In genomic region chr20:48750941-48751620, GRCh38 we compare ENCODE assay signal across 8 cellular contexts.
DNase-seq lines count a peak whose midpoint lies in the region; ATAC-seq and TF ChIP-seq lines count a peak whose summit lies in the region.

No MANE protein-coding gene starts in this region.

- no peaks in the 10 kb centered on the region for H3K9me3 Mint-ChIP-seq in effector memory CD8-positive, alpha-beta T cell
- H3K9me3 Mint-ChIP-seq in natural killer cell treated with Interleukin-12 subunit alpha and Interleukin-12 subunit beta and Interleukin-15 and Interleukin-18, amount 100 ng/mL, for 72 hours = no peaks in the 10 kb centered on the region
- H3K9me3 Mint-ChIP-seq in HFFc6 = no peaks in the 10 kb centered on the region

- H3K27me3 Mint-ChIP-seq in effector memory CD8-positive, alpha-beta T cell = no peaks in the 10 kb centered on the region
- H3K27me3 Mint-ChIP-seq in natural killer cell treated with Interleukin-12 subunit alpha and Interleukin-12 subunit beta and Interleukin-15 and Interleukin-18, amount 100 ng/mL, for 72 hours = no peaks in the 10 kb centered on the region
- peaks cover 9% of the 10 kb centered on the region for H3K27me3 Mint-ChIP-seq in HFFc6 (ENCODE audit: insufficient read depth)

- DNase-seq in DMS153 (lab: John Stamatoyannopoulos, UW) = peak; percentile 5
- DNase-seq in DMS153 treated with DMSO at 0.1 percent for 48 hours (lab: John Stamatoyannopoulos, UW; ENCODE audit: unreplicated experiment) = no peak
- peak; percentile 47 for DNase-seq in T-helper 9 cell
- DNase-seq in effector memory CD8-positive, alpha-beta T cell = peak; percentile 46 to 52 (median 51)
- peak; percentile 86 for DNase-seq in natural killer cell treated with Interleukin-12 subunit alpha and Interleukin-12 subunit beta and Interleukin-15 and Interleukin-18, amount 100 ng/mL, for 72 hours (ENCODE audit: low spot score)
- DNase-seq in DMS79 treated with DMSO at 0.1 percent for 48 hours (lab: John Stamatoyannopoulos, UW) = no peak
- no peak for DNase-seq in HFFc6
- no peak for DNase-seq in AG08396 (ENCODE audit: low spot score)

- ATAC-seq in effector memory CD8-positive, alpha-beta T cell (replicated peaks) = peak; percentile 97
- peak; percentile 90 for ATAC-seq in natural killer cell treated with Interleukin-12 subunit alpha and Interleukin-12 subunit beta and Interleukin-15 and Interleukin-18, amount 100 ng/mL, for 72 hours

- peaks cover 63 to 81% of the 10 kb centered on the region in 2 donors for H3K4me1 Mint-ChIP-seq in effector memory CD8-positive, alpha-beta T cell (ENCODE audit: low read depth in 2 of 2)
- peaks cover 66 to 67% of the 10 kb centered on the region in 2 donors for H3K4me1 Mint-ChIP-seq in natural killer cell treated with Interleukin-12 subunit alpha and Interleukin-12 subunit beta and Interleukin-15 and Interleukin-18, amount 100 ng/mL, for 72 hours (ENCODE audit: low read depth in 2 of 2)
- no peaks in the 10 kb centered on the region for H3K4me1 Mint-ChIP-seq in HFFc6 (ENCODE audit: low read depth)

- H3K4me3 Mint-ChIP-seq in effector memory CD8-positive, alpha-beta T cell = peak overlapping the region; percentile 79 to 85
- peak overlapping the region; percentile 74 for H3K4me3 Mint-ChIP-seq in natural killer cell treated with Interleukin-12 subunit alpha and Interleukin-12 subunit beta and Interleukin-15 and Interleukin-18, amount 100 ng/mL, for 72 hours
- no peak overlapping the region for H3K4me3 Mint-ChIP-seq in HFFc6

- no peak for TF ChIP-seq CTCF in HFFc6 (IDR thresholded peaks at IDR 0.05)

- H3K27ac Mint-ChIP-seq in effector memory CD8-positive, alpha-beta T cell = peak overlapping the region; percentile 86 to 92
- H3K27ac Mint-ChIP-seq in natural killer cell treated with Interleukin-12 subunit alpha and Interleukin-12 subunit beta and Interleukin-15 and Interleukin-18, amount 100 ng/mL, for 72 hours = peak overlapping the region in 1 of 2 donors; percentile 84
- H3K27ac Mint-ChIP-seq in HFFc6 = no peak overlapping the region

- H3K36me3 Mint-ChIP-seq in effector memory CD8-positive, alpha-beta T cell (ENCODE audit: insufficient read depth) = peaks cover 32% of the 10 kb centered on the region
- peaks cover 11% of the 10 kb centered on the region for H3K36me3 Mint-ChIP-seq in natural killer cell treated with Interleukin-12 subunit alpha and Interleukin-12 subunit beta and Interleukin-15 and Interleukin-18, amount 100 ng/mL, for 72 hours
- H3K36me3 Mint-ChIP-seq in HFFc6 (ENCODE audit: low read depth) = no peaks in the 10 kb centered on the region

Comparison
In these comparisons a context has a peak if more than half of its experiments do, and no peak if none do; other contexts are left out.
1. DNase-seq: peak in DMS153 (single experiment), T-helper 9 cell (single experiment), effector memory CD8-positive, alpha-beta T cell (3 of 3) and natural killer cell treated with Interleukin-12 subunit alpha and Interleukin-12 subunit beta and Interleukin-15 and Interleukin-18, amount 100 ng/mL, for 72 hours (single experiment); none in DMS153 treated with DMSO at 0.1 percent for 48 hours (single experiment), DMS79 treated with DMSO at 0.1 percent for 48 hours (single experiment), HFFc6 (single experiment) and AG08396 (single experiment).